Comparison of ENCODE assay signal across 16 cellular contexts in the genomic region with DNA sequence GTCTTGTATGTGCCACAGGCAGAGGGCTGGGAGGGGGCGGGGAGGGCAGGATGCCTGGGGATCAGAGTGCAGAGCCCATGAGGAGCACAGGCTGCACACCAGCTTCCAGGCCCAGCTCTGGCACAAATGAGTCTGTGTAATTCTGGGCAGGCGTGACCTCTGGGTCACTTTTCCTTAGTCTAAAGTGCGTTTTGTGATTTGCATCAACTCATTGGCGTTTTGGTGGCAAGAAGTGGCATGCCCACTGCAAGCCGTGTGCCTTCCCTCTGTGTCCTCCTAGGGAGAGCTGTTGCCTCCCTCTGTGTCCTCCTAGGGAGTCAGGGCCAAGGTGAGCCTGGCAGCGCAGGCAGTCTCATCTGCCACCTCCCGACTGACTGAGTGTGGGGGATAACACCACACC. TPM values are rescaled to one million over a fixed set of nuclear protein-coding genes. Genes with fewer than 3 reads are reported as not detected.
DNase-seq lines count a peak whose midpoint lies in the region; ATAC-seq, FAIRE-seq and TF ChIP-seq lines count a peak whose summit lies in the region.
"Had no signal": no experiment of that assay in that cellular context is flagged by ENCODE, and none has a peak within 500 bp of the region (broad histone marks: within the 10 kb centered on the region; RNA-seq: fewer than 3 reads in every experiment).

No MANE protein-coding gene starts in this region.

- H3K4ac ChIP-seq in neuronal stem cell (ENCODE audit: low read length): no peak overlapping the region

- no peak overlapping the region for H3K9ac ChIP-seq in neuronal stem cell (ENCODE audit: low read depth, low read length, poor library complexity)

- H3K4me2 ChIP-seq in neuronal stem cell (ENCODE audit: insufficient read depth, low read length, poor library complexity, severe bottlenecking): no peak overlapping the region
- H3K4me2 ChIP-seq: A549 had no signal

- no peak overlapping the region for H4K91ac ChIP-seq in neuronal stem cell (ENCODE audit: low read depth, low read length, poor library complexity)

- H3K27ac ChIP-seq in neuronal stem cell (replicated peaks; ENCODE audit: low read length): no peak overlapping the region
- H3K27ac ChIP-seq: A549 had no signal

- H3K36me3 ChIP-seq in bronchial epithelial cell (ENCODE audit: control insufficient read depth, insufficient read depth, low read length) (peaks cover 42% of the 10 kb centered on the region), neuronal stem cell (replicated peaks in 1 of 2; ENCODE audit: control insufficient read depth in 2 of 2, insufficient read depth in 2 of 2, low read length in 2 of 2) (peaks cover 48 to 91% of the 10 kb centered on the region in 2 donors)

- peak overlapping the region; percentile 97 for H3K14ac ChIP-seq in neuronal stem cell (ENCODE audit: low read length)

- peaks cover 0 to 3% of the 10 kb centered on the region in 2 donors for H3K9me3 ChIP-seq in neuronal stem cell (replicated peaks in 1 of 2; ENCODE audit: control insufficient read depth in 2 of 2, insufficient read depth in 1 of 2, low read depth in 1 of 2, low read length in 2 of 2)
- H3K9me3 ChIP-seq: A549, Caco-2 had no signal

- H2BK5ac ChIP-seq in neuronal stem cell (ENCODE audit: low read length): no peak overlapping the region

- H3K79me1 ChIP-seq in neuronal stem cell (ENCODE audit: low read depth, low read length): peaks cover 3% of the 10 kb centered on the region

- H2BK15ac ChIP-seq in neuronal stem cell (ENCODE audit: low read length): no peak overlapping the region

- H3K27me3 ChIP-seq in bronchial epithelial cell (ENCODE audit: control insufficient read depth, insufficient read depth, low read length) (no peaks in the 10 kb centered on the region), neuronal stem cell (ENCODE audit: control insufficient read depth in 3 of 3, insufficient read depth in 3 of 3, low read depth in 1 of 3, low read length in 3 of 3) (no peaks in the 10 kb centered on the region)

- H3K4me1 ChIP-seq in neuronal stem cell (ENCODE audit: control insufficient read depth in 2 of 2, insufficient read depth in 1 of 2, low read depth in 1 of 2, low read length in 2 of 2): no peaks in the 10 kb centered on the region
- H3K4me1 ChIP-seq: A549, Caco-2 had no signal

- peak; percentile 23 for FAIRE-seq in bronchial epithelial cell (lab: Jason Lieb, UNC)
- FAIRE-seq: A549, HTR-8/SVneo, K562 had no signal

- DNase-seq in bronchial epithelial cell (ENCODE audit: low read depth) (peak; percentile 20), iPS-NIHi11 (ENCODE audit: low spot score) (peak; percentile 3), neuronal stem cell (ENCODE audit: low spot score) (no peak), iPS-NIHi7 (ENCODE audit: extremely low spot score) (no peak)
- DNase-seq in activated effector memory CD4-positive, alpha-beta T cell treated with Interleukin-2 at 50 U/mL for 16 hours: no peak
- DNase-seq: Caco-2; CD8-positive, alpha-beta T cell; DND-41; GDM1; HCEC 1CT had no signal

- H2AFZ ChIP-seq in neuronal stem cell (ENCODE audit: low read length): no peak overlapping the region

- H4K8ac ChIP-seq in neuronal stem cell (ENCODE audit: low read depth, low read length): peak overlapping the region; percentile 17

- H3K18ac ChIP-seq in neuronal stem cell (ENCODE audit: low read length): no peak overlapping the region

- H2BK120ac ChIP-seq in neuronal stem cell (ENCODE audit: low read depth, low read length): no peak overlapping the region

- H2AK5ac ChIP-seq in neuronal stem cell (ENCODE audit: low read depth, low read length): no peak overlapping the region

- H3K4me3 ChIP-seq in bronchial epithelial cell (ENCODE audit: low read depth, low read length) (no peak overlapping the region), neuronal stem cell (ENCODE audit: low read length in 2 of 2) (no peak overlapping the region)
- H3K4me3 ChIP-seq: A549, K562 had no signal

- WGBS in neuronal stem cell (ENCODE audit: extremely low coverage in 2 of 2, insufficient read length in 2 of 2, insufficient replicate concordance in 1 of 2), 2 donors: no CpG with 5 or more reads among the region's 7 CpGs

- no peak overlapping the region for H2BK12ac ChIP-seq in neuronal stem cell (ENCODE audit: low read length)

- ATAC-seq in GM21528 (IDR thresholded peaks at IDR 0.05; ENCODE audit: low FRiP score, unreplicated experiment) (no peak), GM21381 (IDR thresholded peaks at IDR 0.05; ENCODE audit: unreplicated experiment) (no peak)
- ATAC-seq: CD8-positive, alpha-beta T cell; K562 had no signal

- TF ChIP-seq CTCF in bronchial epithelial cell (IDR thresholded peaks at IDR 0.05; ENCODE audit: insufficient read depth, low read length, severe bottlenecking): no peak

- H3K23ac ChIP-seq in neuronal stem cell (ENCODE audit: low read depth, low read length, poor library complexity): peak overlapping the region; percentile 17

RNA-seq across cellular contexts. Expression of a gene that starts 17.2 kb away (rescaled TPM):
- 1.6 and 2.4 TPM in 2 replicates for total RNA-seq in bronchial epithelial cell
- 0.13 TPM for polyA plus RNA-seq in neuronal stem cell (2013, experiment 1 of 2)
- 0.18 TPM for polyA plus RNA-seq in neuronal stem cell (2013, experiment 2 of 2)
- total RNA-seq: H4, K562 had no signal
- polyA plus RNA-seq: A549, K562 had no signal

RNA-seq across cellular contexts. Expression of a gene that starts 18.4 kb away (rescaled TPM):
- total RNA-seq in bronchial epithelial cell: 8.2 and 10.8 TPM in 2 replicates
- 11.1 TPM for polyA plus RNA-seq in neuronal stem cell (2013, experiment 1 of 2)
- 11.4 TPM for polyA plus RNA-seq in neuronal stem cell (2013, experiment 2 of 2)

Comparison
In these comparisons a context has a peak if more than half of its experiments do, and no peak if none do; other contexts are left out.
1. DNase-seq: peak in bronchial epithelial cell (single experiment) and iPS-NIHi11 (single experiment); none in neuronal stem cell (single experiment), iPS-NIHi7 (single experiment) and activated effector memory CD4-positive, alpha-beta T cell treated with Interleukin-2 at 50 U/mL for 16 hours (single experiment).